Comparison of ENCODE assay signal across 8 cellular contexts in genomic region chr7:99143522-99143852, GRCh38. TPM values are rescaled to one million over a fixed set of nuclear protein-coding genes. Genes with fewer than 3 reads are reported as not detected.
DNase-seq lines count a peak whose midpoint lies in the region; ATAC-seq and TF ChIP-seq lines count a peak whose summit lies in the region.

No MANE protein-coding gene starts in this region.

- H3K27ac ChIP-seq in C4-2B = peak overlapping the region; percentile 94
- peak overlapping the region; percentile 83 for H3K27ac ChIP-seq in effector memory CD4-positive, alpha-beta T cell (ENCODE audit: insufficient read depth, low read length, poor library complexity, severe bottlenecking)

- no peaks in the 10 kb centered on the region for H3K27me3 ChIP-seq in effector memory CD4-positive, alpha-beta T cell (replicated peaks; ENCODE audit: control insufficient read depth, insufficient read depth, low read length, poor library complexity, severe bottlenecking)

- no peaks in the 10 kb centered on the region for H3K27me3 Mint-ChIP-seq in osteocyte (ENCODE audit: unreplicated experiment)

- peaks cover 41% of the 10 kb centered on the region for H3K4me1 Mint-ChIP-seq in osteocyte (ENCODE audit: unreplicated experiment)

- H3K36me3 ChIP-seq in effector memory CD4-positive, alpha-beta T cell (ENCODE audit: control insufficient read depth, insufficient read depth, low read length) = no peaks in the 10 kb centered on the region

- H3K9me3 ChIP-seq in effector memory CD4-positive, alpha-beta T cell (ENCODE audit: control insufficient read depth, low read length) = no peaks in the 10 kb centered on the region

- DNase-seq in effector memory CD4-positive, alpha-beta T cell = no peak
- DNase-seq in osteocyte (ENCODE audit: extremely low spot score, unreplicated experiment) (no peak), NCI-H69 (lab: John Stamatoyannopoulos, UW) (no peak), NCI-H1048 (lab: John Stamatoyannopoulos, UW) (no peak), LoVo (ENCODE audit: low spot score) (no peak)

- TF ChIP-seq RAD21 in Ishikawa (IDR thresholded peaks at IDR 0.05; ENCODE audit: low read depth) = no peak

- H3K27ac Mint-ChIP-seq in osteocyte (ENCODE audit: unreplicated experiment) = peak overlapping the region; percentile 96

- TF ChIP-seq CTCF in C4-2B (conservative IDR thresholded peaks at IDR 0.05) = no peak
- TF ChIP-seq CTCF in osteocyte (IDR thresholded peaks at IDR 0.05) = no peak

- H3K4me3 Mint-ChIP-seq in osteocyte (ENCODE audit: unreplicated experiment) = peak overlapping the region; percentile 84

- TF ChIP-seq EP300 in Ishikawa (IDR thresholded peaks at IDR 0.05; ENCODE audit: borderline replicate concordance) = no peak

- H3K4me3 ChIP-seq in effector memory CD4-positive, alpha-beta T cell (ENCODE audit: insufficient read depth, low read depth, low read length, poor library complexity, severe bottlenecking) = peak overlapping the region; percentile 57

- H3K36me3 Mint-ChIP-seq in osteocyte (ENCODE audit: unreplicated experiment) = no peaks in the 10 kb centered on the region

- peaks cover 4% of the 10 kb centered on the region for H3K4me1 ChIP-seq in effector memory CD4-positive, alpha-beta T cell (ENCODE audit: control insufficient read depth, insufficient read depth, low read length, poor library complexity, severe bottlenecking)

- peak; percentile 16 for ATAC-seq in GM19468 (IDR thresholded peaks at IDR 0.05; ENCODE audit: extremely low read depth, unreplicated experiment)

- H3K9me3 Mint-ChIP-seq in osteocyte (ENCODE audit: unreplicated experiment) = no peaks in the 10 kb centered on the region

TF ChIP-seq in Ishikawa, 13 proteins besides CTCF, POLR2A, EP300 and RAD21:
- TF ChIP-seq ZBTB7A (IDR thresholded peaks at IDR 0.05; ENCODE audit: low read depth) = 0 out of 2 replicates have a peak, but pooled peaks have one; percentile 0
- no peak; the same call in 1 of the 2 replicates for TF ChIP-seq USF1 (IDR thresholded peaks at IDR 0.05)
- no peak for TF ChIP-seq REST (IDR thresholded peaks at IDR 0.05; ENCODE audit: low read depth)
- no peak for TF ChIP-seq EGR1 (IDR thresholded peaks at IDR 0.05)
- no peak for TF ChIP-seq CREB1 (IDR thresholded peaks at IDR 0.05; ENCODE audit: low read depth)
- 0 out of 2 replicates have a peak, but pooled peaks have one; percentile 0 for TF ChIP-seq TCF12 (IDR thresholded peaks at IDR 0.05; ENCODE audit: low read depth)
- TF ChIP-seq, protein P1, sequence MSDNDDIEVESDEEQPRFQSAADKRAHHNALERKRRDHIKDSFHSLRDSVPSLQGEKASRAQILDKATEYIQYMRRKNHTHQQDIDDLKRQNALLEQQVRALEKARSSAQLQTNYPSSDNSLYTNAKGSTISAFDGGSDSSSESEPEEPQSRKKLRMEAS (IDR thresholded peaks at IDR 0.05) = 0 out of 2 replicates have a peak, but pooled peaks have one; percentile 13
TF ChIP-seq in Ishikawa: peak in this region for 3.

RNA-seq across cellular contexts. Expression of gene SMURF1, which starts 0.4 kb away (rescaled TPM):
- total RNA-seq in osteocyte = 23.6 and 24.1 TPM in 2 replicates
